Comparison of ENCODE assay signal across 8 cellular contexts in genomic region chr1:89519779-89520358, GRCh38. TPM values are rescaled to one million over a fixed set of nuclear protein-coding genes. Genes with fewer than 3 reads are reported as not detected.
A peak's percentile ranks its signal among the peaks of the same experiment; 100 is the strongest.
DNase-seq lines count a peak whose midpoint lies in the region; ATAC-seq, FAIRE-seq and TF ChIP-seq lines count a peak whose summit lies in the region.

No MANE protein-coding gene starts in this region.

- H3K36me3 ChIP-seq in kidney (ENCODE audit: control insufficient read depth in 1 of 2, insufficient read depth in 2 of 2, low read length in 2 of 2): no peaks in the 10 kb centered on the region
- no peaks in the 10 kb centered on the region for H3K36me3 ChIP-seq in upper lobe of left lung

- no peaks in the 10 kb centered on the region for H3K27me3 ChIP-seq in upper lobe of left lung

- no peak overlapping the region for H3K27ac Mint-ChIP-seq in activated naive CD8-positive, alpha-beta T cell treated with anti-CD3 and anti-CD28 coated beads for 36 hours

- 99 to 100% methylated on average over 1 of the region's 1 CpG for WGBS in upper lobe of left lung, 2 donors

- H3K27ac ChIP-seq in kidney (ENCODE audit: low read depth in 2 of 2, low read length in 2 of 2) (no peak overlapping the region), upper lobe of left lung (no peak overlapping the region)

- no peak for TF ChIP-seq POLR2A in upper lobe of left lung (IDR thresholded peaks at IDR 0.05)

- TF ChIP-seq EP300 in upper lobe of left lung (IDR thresholded peaks at IDR 0.05): no peak

- peak; percentile 53 for FAIRE-seq in kidney (lab: Jason Lieb, UNC)

- H3K9me3 ChIP-seq in kidney (ENCODE audit: control insufficient read depth in 1 of 2, low read length in 2 of 2) (no peaks in the 10 kb centered on the region), upper lobe of left lung (no peaks in the 10 kb centered on the region)

- no peak overlapping the region for H3K4me3 Mint-ChIP-seq in activated naive CD8-positive, alpha-beta T cell treated with anti-CD3 and anti-CD28 coated beads for 36 hours

- intact Hi-C loops in kidney (cut with DNase I): no loop called here

- peak; percentile 42 for ATAC-seq in HG02798 (IDR thresholded peaks at IDR 0.05; ENCODE audit: poor library complexity, unreplicated experiment)
- ATAC-seq in upper lobe of left lung (ENCODE audit: low FRiP score in 2 of 2): no peak

- TF ChIP-seq CTCF in kidney (IDR thresholded peaks at IDR 0.05; ENCODE audit: borderline replicate concordance, extremely low read depth, insufficient read depth) (peak; percentile 49), upper lobe of left lung (IDR thresholded peaks at IDR 0.05) (peak; percentile 43 to 72 (median 57))

- H3K4me1 Mint-ChIP-seq in activated naive CD8-positive, alpha-beta T cell treated with anti-CD3 and anti-CD28 coated beads for 36 hours: peaks cover 31% of the 10 kb centered on the region

- peak; percentile 34 for DNase-seq in stimulated activated CD4-positive, alpha-beta T cell treated with anti-CD3 and anti-CD28 coated beads, Interleukin-1b, Interleukin-23, amount 100 ng/mL, for 48 hours
- DNase-seq in stimulated activated CD4-positive, alpha-beta T cell treated with anti-CD3 and anti-CD28 coated beads, Interleukin-12 subunit alpha, Interleukin-12 subunit beta, amount 100 ng/mL, for 4 hours: no peak
- DNase-seq in NOMO-1 (lab: John Stamatoyannopoulos, UW; ENCODE audit: unreplicated experiment in 2 of 2) (peak; percentile 39 to 75), kidney (no peak), upper lobe of left lung (no peak), pons (ENCODE audit: low spot score) (no peak)
- peak; percentile 22 for DNase-seq in activated naive CD8-positive, alpha-beta T cell treated with anti-CD3 and anti-CD28 coated beads for 36 hours

- H3K4me3 ChIP-seq in kidney (ENCODE audit: low read length in 2 of 2) (no peak overlapping the region), upper lobe of left lung (no peak overlapping the region)

- no peak overlapping the region for H3K9ac ChIP-seq in kidney (ENCODE audit: low read length in 2 of 2)

- H3K9me3 Mint-ChIP-seq in activated naive CD8-positive, alpha-beta T cell treated with anti-CD3 and anti-CD28 coated beads for 36 hours: peaks cover 9% of the 10 kb centered on the region

- no peaks in the 10 kb centered on the region for H3K27me3 Mint-ChIP-seq in activated naive CD8-positive, alpha-beta T cell treated with anti-CD3 and anti-CD28 coated beads for 36 hours

- H3K4me1 ChIP-seq in kidney (ENCODE audit: control insufficient read depth in 1 of 2, insufficient read depth in 1 of 2, low read depth in 1 of 2, low read length in 2 of 2) (peaks cover 0 to 4% of the 10 kb centered on the region in 2 donors), upper lobe of left lung (peaks cover 4 to 10% (median 7%) of the 10 kb centered on the region in 4 donors)

- H3K36me3 Mint-ChIP-seq in activated naive CD8-positive, alpha-beta T cell treated with anti-CD3 and anti-CD28 coated beads for 36 hours: peaks cover 19% of the 10 kb centered on the region

RNA-seq across cellular contexts. Expression of gene LRRC8B, which starts 4.8 kb away (rescaled TPM):
- 10 to 100 TPM; 22.3 to 24.5 TPM for total RNA-seq in activated naive CD8-positive, alpha-beta T cell treated with anti-CD3 and anti-CD28 coated beads for 36 hours
- total RNA-seq in kidney (15.1 TPM), upper lobe of left lung (10 to 100 TPM in 4 of 6 donors, 1 to 10 TPM in 2; 7.1 to 20.2 (median 14.8) TPM)
- polyA plus RNA-seq in kidney (ENCODE audit: insufficient read depth, low read depth, low replicate concordance): 2.4 TPM

Comparison
In these comparisons a context has a peak if more than half of its experiments do, and no peak if none do; other contexts are left out.
1. DNase-seq: peak in stimulated activated CD4-positive, alpha-beta T cell treated with anti-CD3 and anti-CD28 coated beads, Interleukin-1b, Interleukin-23, amount 100 ng/mL, for 48 hours (single experiment), NOMO-1 (2 of 2) and activated naive CD8-positive, alpha-beta T cell treated with anti-CD3 and anti-CD28 coated beads for 36 hours (single experiment); none in stimulated activated CD4-positive, alpha-beta T cell treated with anti-CD3 and anti-CD28 coated beads, Interleukin-12 subunit alpha, Interleukin-12 subunit beta, amount 100 ng/mL, for 4 hours (single experiment), kidney (single experiment), upper lobe of left lung (0 of 2) and pons (single experiment).